16 cellular contexts compared by ENCODE assay signal in genomic region chr3:45632956-45633355, GRCh38. TPM values are rescaled to one million over a fixed set of nuclear protein-coding genes. Genes with fewer than 3 reads are reported as not detected.
A peak's percentile ranks its signal among the peaks of the same experiment; 100 is the strongest.
DNase-seq lines count a peak whose midpoint lies in the region; ATAC-seq and TF ChIP-seq lines count a peak whose summit lies in the region.
"Had no signal": no experiment of that assay in that cellular context is flagged by ENCODE, and none has a peak within 500 bp of the region (broad histone marks: within the 10 kb centered on the region; RNA-seq: fewer than 3 reads in every experiment).

No MANE protein-coding gene starts in this region.

- H3K9me2 ChIP-seq in Loucy (replicated peaks; ENCODE audit: low read depth, low read length), result no peaks in the 10 kb centered on the region
- H3K9me2 ChIP-seq: SK-N-SH had no signal

- H3K79me2 ChIP-seq in Loucy (ENCODE audit: insufficient read depth, low read length), result peaks cover 62% of the 10 kb centered on the region

- peak overlapping the region; percentile 81 for H3K4me2 ChIP-seq in Loucy (ENCODE audit: low read depth, low read length, poor library complexity, severe bottlenecking)
- H3K4me2 ChIP-seq: SK-N-SH had no signal

- no peak overlapping the region for H3K27ac ChIP-seq in ascending aorta

- H3K27me3 Mint-ChIP-seq in activated naive CD8-positive, alpha-beta T cell treated with anti-CD3 and anti-CD28 coated beads for 36 hours, result no peaks in the 10 kb centered on the region
- H3K27me3 Mint-ChIP-seq in activated naive CD8-positive, alpha-beta T cell treated with anti-CD3 and anti-CD28 coated beads, Interleukin-2, amount 50 U/mL, for 24 hours, result no peaks in the 10 kb centered on the region
- peaks cover 0 to 3% (median 2%) of the 10 kb centered on the region in 3 donors for H3K27me3 Mint-ChIP-seq in immature natural killer cell (ENCODE audit: low read depth in 3 of 3)
- H3K27me3 Mint-ChIP-seq: CD8-positive, alpha-beta memory T cell had no signal

- H3K9me3 ChIP-seq in Loucy (ENCODE audit: insufficient read depth, low read depth, low read length) (no peaks in the 10 kb centered on the region), ascending aorta (no peaks in the 10 kb centered on the region)
- H3K9me3 ChIP-seq: SK-N-SH had no signal

- no peaks in the 10 kb centered on the region for H3K9me3 Mint-ChIP-seq in activated naive CD8-positive, alpha-beta T cell treated with anti-CD3 and anti-CD28 coated beads for 36 hours
- H3K9me3 Mint-ChIP-seq in activated naive CD8-positive, alpha-beta T cell treated with anti-CD3 and anti-CD28 coated beads, Interleukin-2, amount 50 U/mL, for 24 hours, result no peaks in the 10 kb centered on the region
- H3K9me3 Mint-ChIP-seq in immature natural killer cell, result no peaks in the 10 kb centered on the region
- H3K9me3 Mint-ChIP-seq: CD8-positive, alpha-beta memory T cell had no signal

- DNase-seq in activated naive CD8-positive, alpha-beta T cell treated with anti-CD3 and anti-CD28 coated beads for 36 hours, result no peak
- no peak for DNase-seq in activated naive CD8-positive, alpha-beta T cell treated with anti-CD3 and anti-CD28 coated beads, Interleukin-2, amount 50 U/mL, for 24 hours
- no peak for DNase-seq in immature natural killer cell
- DNase-seq in DMS153 treated with DMSO at 0.1 percent for 48 hours (lab: John Stamatoyannopoulos, UW; ENCODE audit: unreplicated experiment), result no peak
- no peak for DNase-seq in left cardiac atrium
- DNase-seq in ascending aorta (ENCODE audit: low spot score in 2 of 2), result no peak
- DNase-seq: CD8-positive, alpha-beta memory T cell; DND-41; NCI-H1092; NCI-H1436 treated with DMSO at 0.1 percent for 48 hours; NCI-H2029; NCI-H748 treated with DMSO at 0.1 percent for 48 hours; SHP77; SK-N-SH had no signal

- peaks cover 24% of the 10 kb centered on the region for H3K4me1 Mint-ChIP-seq in activated naive CD8-positive, alpha-beta T cell treated with anti-CD3 and anti-CD28 coated beads for 36 hours
- H3K4me1 Mint-ChIP-seq in activated naive CD8-positive, alpha-beta T cell treated with anti-CD3 and anti-CD28 coated beads, Interleukin-2, amount 50 U/mL, for 24 hours, result peaks cover 19% of the 10 kb centered on the region
- H3K4me1 Mint-ChIP-seq in immature natural killer cell, result peaks cover 39 to 40% of the 10 kb centered on the region in 2 donors

- no peak overlapping the region for H2AFZ ChIP-seq in Loucy (ENCODE audit: low read length)

- H3K27ac Mint-ChIP-seq in activated naive CD8-positive, alpha-beta T cell treated with anti-CD3 and anti-CD28 coated beads for 36 hours, result peak overlapping the region; percentile 1
- H3K27ac Mint-ChIP-seq in activated naive CD8-positive, alpha-beta T cell treated with anti-CD3 and anti-CD28 coated beads, Interleukin-2, amount 50 U/mL, for 24 hours, result no peak overlapping the region
- peak overlapping the region; percentile 24 to 73 (median 46) for H3K27ac Mint-ChIP-seq in immature natural killer cell

- H3K27me3 ChIP-seq in Loucy (ENCODE audit: insufficient read depth, low read length, poor library complexity, severe bottlenecking) (no peaks in the 10 kb centered on the region), ascending aorta (no peaks in the 10 kb centered on the region)

- H3K9ac ChIP-seq in Loucy (ENCODE audit: low read depth, low read length, poor library complexity, severe bottlenecking), result peak overlapping the region; percentile 67
- H3K9ac ChIP-seq: SK-N-SH had no signal

- H3K36me3 Mint-ChIP-seq in activated naive CD8-positive, alpha-beta T cell treated with anti-CD3 and anti-CD28 coated beads for 36 hours, result peaks cover 8% of the 10 kb centered on the region
- H3K36me3 Mint-ChIP-seq in activated naive CD8-positive, alpha-beta T cell treated with anti-CD3 and anti-CD28 coated beads, Interleukin-2, amount 50 U/mL, for 24 hours (ENCODE audit: low read depth), result peaks cover 19% of the 10 kb centered on the region
- peaks cover 0 to 13% (median 11%) of the 10 kb centered on the region in 3 donors for H3K36me3 Mint-ChIP-seq in immature natural killer cell

- H3K4me3 ChIP-seq in Loucy (ENCODE audit: low read length, poor library complexity, severe bottlenecking) (no peak overlapping the region), ascending aorta (no peak overlapping the region)

- ATAC-seq in activated naive CD8-positive, alpha-beta T cell treated with anti-CD3 and anti-CD28 coated beads, Interleukin-2, amount 50 U/mL, for 24 hours, result no peak
- ATAC-seq in esophagus mucosa (no peak), left cardiac atrium (no peak)

- H3K36me3 ChIP-seq in Loucy (ENCODE audit: insufficient read depth, low read length) (peaks cover 20% of the 10 kb centered on the region; the same call in 1 of the 2 replicates), ascending aorta (peaks cover 3 to 14% of the 10 kb centered on the region in 2 donors)

- no peak for TF ChIP-seq CTCF in Loucy (conservative IDR thresholded peaks at IDR 0.05; ENCODE audit: low read length)
- TF ChIP-seq CTCF in ascending aorta (IDR thresholded peaks at IDR 0.05), result no peak

- no peaks in the 10 kb centered on the region for H4K20me1 ChIP-seq in Loucy (ENCODE audit: insufficient read depth, low read length, poor library complexity, severe bottlenecking)

- H3F3A ChIP-seq in Loucy (ENCODE audit: low read depth), result peaks cover 13% of the 10 kb centered on the region

- H3K4me3 Mint-ChIP-seq in activated naive CD8-positive, alpha-beta T cell treated with anti-CD3 and anti-CD28 coated beads for 36 hours, result no peak overlapping the region
- H3K4me3 Mint-ChIP-seq in activated naive CD8-positive, alpha-beta T cell treated with anti-CD3 and anti-CD28 coated beads, Interleukin-2, amount 50 U/mL, for 24 hours, result no peak overlapping the region
- no peak overlapping the region for H3K4me3 Mint-ChIP-seq in immature natural killer cell
- H3K4me3 Mint-ChIP-seq: CD8-positive, alpha-beta memory T cell had no signal

- intact Hi-C loops in left cardiac atrium (cut with DNase I) (no loop called here), ascending aorta (cut with DNase I) (no loop called here)

- H3K4me1 ChIP-seq in Loucy (ENCODE audit: insufficient read depth, low read length, poor library complexity, severe bottlenecking) (peaks cover 58% of the 10 kb centered on the region), ascending aorta (peaks cover 0 to 3% of the 10 kb centered on the region in 2 donors)

RNA-seq across cellular contexts. Expression of gene LIMD1, which starts 38.4 kb away (rescaled TPM):
- total RNA-seq in activated naive CD8-positive, alpha-beta T cell treated with anti-CD3 and anti-CD28 coated beads for 36 hours, result 10 to 100 TPM; 23.8 to 26.5 TPM
- polyA plus RNA-seq in immature natural killer cell, result 10 to 100 TPM in 1 of 3 donors, 1 to 10 TPM in 1, under 1 TPM in 1; 0.62 to 12.8 (median 3.5) TPM
- total RNA-seq in esophagus mucosa (13.5 TPM), left cardiac atrium (10 to 100 TPM; 20.5 to 22.8 TPM), ascending aorta (36.8 TPM)

RNA-seq across cellular contexts. Expression of gene SACM1L, which starts 56.2 kb away (rescaled TPM):
- total RNA-seq in activated naive CD8-positive, alpha-beta T cell treated with anti-CD3 and anti-CD28 coated beads for 36 hours, result 100 to 1,000 TPM in 1 of 2 experiments, 10 to 100 TPM in 1; 99.3 to 101 TPM
- polyA plus RNA-seq in immature natural killer cell, result 10 to 100 TPM; 29.8 to 67.9 (median 33.8) TPM
- total RNA-seq in esophagus mucosa, result 22.8 TPM
- total RNA-seq in left cardiac atrium, result 10 to 100 TPM; 26.9 to 32.1 TPM
- total RNA-seq in ascending aorta, result 7.2 TPM
